Comparison of ENCODE assay signal across 21 cellular contexts in the genomic region with DNA sequence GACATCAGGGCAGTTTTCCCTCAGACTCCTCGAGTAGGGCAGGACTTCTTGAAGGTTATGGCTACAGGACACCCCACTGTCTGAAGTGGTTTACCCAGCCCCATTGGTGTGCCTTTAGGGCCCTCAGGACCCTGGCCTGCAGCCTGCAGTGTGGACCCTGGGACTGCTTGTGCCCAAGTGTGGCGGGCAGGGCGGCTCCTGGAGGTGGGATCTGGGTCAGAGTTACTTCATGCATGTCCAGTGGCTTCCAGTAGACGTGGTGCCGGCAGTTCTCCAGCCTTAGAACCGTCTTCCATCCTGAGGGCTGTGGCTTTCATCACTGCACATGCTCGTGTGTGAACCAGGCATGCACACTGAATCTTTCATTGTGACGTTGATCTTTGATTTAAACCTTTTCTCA. TPM values are rescaled to one million over a fixed set of nuclear protein-coding genes. Genes with fewer than 3 reads are reported as not detected.
A peak's percentile ranks its signal among the peaks of the same experiment; 100 is the strongest.
DNase-seq lines count a peak whose midpoint lies in the region; ATAC-seq, FAIRE-seq and TF ChIP-seq lines count a peak whose summit lies in the region.
"Had no signal": no experiment of that assay in that cellular context is flagged by ENCODE, and none has a peak within 500 bp of the region (broad histone marks: within the 10 kb centered on the region; RNA-seq: fewer than 3 reads in every experiment).

No MANE protein-coding gene starts in this region.

- SMC1A ChIA-PET in GM12878 (lab: Charles Lee; ENCODE audit: uncharacterized antibody, unreplicated experiment): no interaction called here

- H3K9me3 ChIP-seq in GM12878 (replicated peaks; ENCODE audit: control insufficient read depth, insufficient read depth, low read length): no peaks in the 10 kb centered on the region
- H3K9me3 ChIP-seq: BLaER1, Caco-2 had no signal

- H3K36me3 Mint-ChIP-seq in activated T-cell treated with anti-CD3 and anti-CD28 coated beads, Interleukin-2, amount 50 U/mL, for 24 hours (ENCODE audit: low read depth): peaks cover 98% of the 10 kb centered on the region
- H3K36me3 Mint-ChIP-seq in activated T-cell treated with anti-CD3 and anti-CD28 coated beads, Interleukin-2, amount 50 U/mL, for 4 hours (ENCODE audit: insufficient read depth): peaks cover 49% of the 10 kb centered on the region
- H3K36me3 Mint-ChIP-seq in T-cell: peaks cover 59% of the 10 kb centered on the region
- peaks cover 78% of the 10 kb centered on the region for H3K36me3 Mint-ChIP-seq in activated CD4-positive, alpha-beta T cell treated with anti-CD3 and anti-CD28 coated beads, Interleukin-2, amount 10 ng/mL, durations not matched to agents 24 days and 14 days (ENCODE audit: low read depth)

- no peak overlapping the region for H2AFZ ChIP-seq in GM12878 (ENCODE audit: control insufficient read depth, low read depth, low read length)
- H2AFZ ChIP-seq: GM23248 had no signal

- H3K27me3 Mint-ChIP-seq in activated T-cell treated with anti-CD3 and anti-CD28 coated beads, Interleukin-2, amount 50 U/mL, for 24 hours: no peaks in the 10 kb centered on the region
- H3K27me3 Mint-ChIP-seq in activated T-cell treated with anti-CD3 and anti-CD28 coated beads, Interleukin-2, amount 50 U/mL, for 4 hours (ENCODE audit: low read depth): no peaks in the 10 kb centered on the region
- no peaks in the 10 kb centered on the region for H3K27me3 Mint-ChIP-seq in T-cell
- no peaks in the 10 kb centered on the region for H3K27me3 Mint-ChIP-seq in activated CD4-positive, alpha-beta T cell treated with anti-CD3 and anti-CD28 coated beads, Interleukin-2, amount 10 ng/mL, durations not matched to agents 24 days and 14 days
- H3K27me3 Mint-ChIP-seq: B cell; CD4-positive, CD25-positive, alpha-beta regulatory T cell had no signal

- FAIRE-seq in GM12878 (lab: Jason Lieb, UNC): no peak
- FAIRE-seq: A204.1, G401.6, GM19239, H1 had no signal

- no peak overlapping the region for H3K27ac ChIP-seq in GM12878 (ENCODE audit: control insufficient read depth, insufficient read depth)
- H3K27ac ChIP-seq: 22Rv1, BLaER1, C4-2B, GM23248 had no signal

- TF ChIP-seq POLR2A in GM12878 (IDR thresholded peaks at IDR 0.05; ENCODE audit: low read depth, low read length): 0 out of 2 replicates have a peak, but pooled peaks have one; percentile 43

- POLR2A ChIA-PET in GM12878 (lab: Charles Lee): no interaction called here
- POLR2A ChIA-PET in T-cell (lab: Charles Lee): no interaction called here

- BruUV-seq in GM12878 (replicated peaks; lab: Mats Ljungman, UMichigan): no TSS peak

- no peak for TF ChIP-seq CTCF in GM12878 (IDR thresholded peaks at IDR 0.05 in 2 of 3, conservative IDR thresholded peaks at IDR 0.05 in 1 of 3; ENCODE audit: control insufficient read depth in 2 of 3, extremely low read depth in 1 of 3, insufficient read depth in 1 of 3, low read depth in 3 of 3, low read length in 3 of 3)

- RAD21 ChIA-PET in GM12878 (lab: Charles Lee; ENCODE audit: unreplicated experiment): no interaction called here

- CTCF ChIA-PET in GM12878 (lab: Yijun Ruan, JAX): no interaction called here
- CTCF ChIA-PET in T-cell (lab: Charles Lee): no interaction called here

- in situ Hi-C loops in GM12878 (cut with MboI): no loop called here

- no peak for DNase-seq in activated T-cell treated with anti-CD3 and anti-CD28 coated beads, Interleukin-2, amount 50 U/mL, for 24 hours
- DNase-seq in activated T-cell treated with anti-CD3 and anti-CD28 coated beads, Interleukin-2, amount 50 U/mL, for 4 hours: no peak
- DNase-seq in GM12878 (ENCODE audit: low read depth, low spot score): no peak
- no peak for DNase-seq in T-cell
- no peak for DNase-seq in activated CD4-positive, alpha-beta T cell treated with anti-CD3 and anti-CD28 coated beads, Interleukin-2, amount 10 ng/mL, durations not matched to agents 24 days and 14 days
- DNase-seq: Caco-2; CD4-positive, CD25-positive, alpha-beta regulatory T cell; CD8-positive, alpha-beta T cell; DMS153; DND-41; GM23248; HCEC 1CT had no signal

- no peak overlapping the region for H3K9ac ChIP-seq in GM12878 (ENCODE audit: control insufficient read depth, insufficient read depth, low read length)
- H3K9ac ChIP-seq: BLaER1, GM23248 had no signal

- ATAC-seq in activated T-cell treated with anti-CD3 and anti-CD28 coated beads, Interleukin-2, amount 50 U/mL, for 4 hours: no peak
- ATAC-seq in GM12878 (no peak), esophagus mucosa (peak; percentile 4), T-cell (replicated peaks in 1 of 4) (no peak)
- ATAC-seq: CD8-positive, alpha-beta T cell had no signal

- WGBS in GM12878 (ENCODE audit: insufficient coverage, insufficient replicate concordance, low lambda C conversion rate, missing lambda C conversion rate): 99% methylated on average over 8 of the region's 8 CpGs

- H3K27me3 ChIP-seq in GM12878 (replicated peaks in 1 of 2; ENCODE audit: control insufficient read depth in 2 of 2, insufficient read depth in 2 of 2, low read length in 1 of 2): no peaks in the 10 kb centered on the region
- H3K27me3 ChIP-seq: BLaER1 had no signal

- peak overlapping the region; percentile 33 for H3K27ac Mint-ChIP-seq in activated T-cell treated with anti-CD3 and anti-CD28 coated beads, Interleukin-2, amount 50 U/mL, for 24 hours
- no peak overlapping the region for H3K27ac Mint-ChIP-seq in T-cell
- no peak overlapping the region for H3K27ac Mint-ChIP-seq in activated CD4-positive, alpha-beta T cell treated with anti-CD3 and anti-CD28 coated beads, Interleukin-2, amount 10 ng/mL, durations not matched to agents 24 days and 14 days
- H3K27ac Mint-ChIP-seq: B cell; CD8-positive, alpha-beta T cell had no signal

- H4K20me1 ChIP-seq in GM12878 (ENCODE audit: control insufficient read depth, insufficient read depth): peaks cover 2% of the 10 kb centered on the region

- no peak overlapping the region for H3K4me2 ChIP-seq in GM12878 (ENCODE audit: control insufficient read depth, insufficient read depth)
- H3K4me2 ChIP-seq: BLaER1 had no signal

- H3K79me2 ChIP-seq in GM12878 (ENCODE audit: control insufficient read depth, insufficient read depth, low read length): no peaks in the 10 kb centered on the region

- no peak overlapping the region for H3K4me3 Mint-ChIP-seq in activated T-cell treated with anti-CD3 and anti-CD28 coated beads, Interleukin-2, amount 50 U/mL, for 24 hours
- no peak overlapping the region for H3K4me3 Mint-ChIP-seq in activated T-cell treated with anti-CD3 and anti-CD28 coated beads, Interleukin-2, amount 50 U/mL, for 4 hours
- no peak overlapping the region for H3K4me3 Mint-ChIP-seq in T-cell
- H3K4me3 Mint-ChIP-seq in activated CD4-positive, alpha-beta T cell treated with anti-CD3 and anti-CD28 coated beads, Interleukin-2, amount 10 ng/mL, durations not matched to agents 24 days and 14 days: no peak overlapping the region
- H3K4me3 Mint-ChIP-seq: B cell; CD4-positive, CD25-positive, alpha-beta regulatory T cell; CD8-positive, alpha-beta T cell had no signal

- H3K9me3 Mint-ChIP-seq in activated T-cell treated with anti-CD3 and anti-CD28 coated beads, Interleukin-2, amount 50 U/mL, for 24 hours: no peaks in the 10 kb centered on the region
- no peaks in the 10 kb centered on the region for H3K9me3 Mint-ChIP-seq in activated T-cell treated with anti-CD3 and anti-CD28 coated beads, Interleukin-2, amount 50 U/mL, for 4 hours
- no peaks in the 10 kb centered on the region for H3K9me3 Mint-ChIP-seq in T-cell
- no peaks in the 10 kb centered on the region for H3K9me3 Mint-ChIP-seq in activated CD4-positive, alpha-beta T cell treated with anti-CD3 and anti-CD28 coated beads, Interleukin-2, amount 10 ng/mL, durations not matched to agents 24 days and 14 days
- H3K9me3 Mint-ChIP-seq: CD4-positive, CD25-positive, alpha-beta regulatory T cell; CD8-positive, alpha-beta T cell had no signal

- no peaks in the 10 kb centered on the region for H3K4me1 Mint-ChIP-seq in activated T-cell treated with anti-CD3 and anti-CD28 coated beads, Interleukin-2, amount 50 U/mL, for 24 hours (ENCODE audit: low read depth)
- no peaks in the 10 kb centered on the region for H3K4me1 Mint-ChIP-seq in activated T-cell treated with anti-CD3 and anti-CD28 coated beads, Interleukin-2, amount 50 U/mL, for 4 hours (ENCODE audit: low read depth)
- H3K4me1 Mint-ChIP-seq in T-cell: no peaks in the 10 kb centered on the region
- H3K4me1 Mint-ChIP-seq in activated CD4-positive, alpha-beta T cell treated with anti-CD3 and anti-CD28 coated beads, Interleukin-2, amount 10 ng/mL, durations not matched to agents 24 days and 14 days: peaks cover 2% of the 10 kb centered on the region
- H3K4me1 Mint-ChIP-seq: B cell had no signal

- no peaks in the 10 kb centered on the region for H3K4me1 ChIP-seq in GM12878 (ENCODE audit: control insufficient read depth, insufficient read depth, low read length)
- H3K4me1 ChIP-seq: BLaER1, Caco-2 had no signal

- intact Hi-C loops in GM12878 (cut with micrococcal nuclease; ENCODE audit: unreplicated experiment): no loop called here
- intact Hi-C loops in activated CD4-positive, alpha-beta T cell treated with anti-CD3 and anti-CD28 coated beads, Interleukin-2, amount 10 ng/mL, durations not matched to agents 24 days and 14 days (cut with micrococcal nuclease): no loop called here

- no peak for TF ChIP-seq EP300 in GM12878 (IDR thresholded peaks at IDR 0.05; ENCODE audit: borderline replicate concordance in 1 of 2, control insufficient read depth in 1 of 2, low read depth in 2 of 2, low read length in 2 of 2)

- peaks cover 59% of the 10 kb centered on the region in 2 experiments for H3K36me3 ChIP-seq in GM12878 (ENCODE audit: control insufficient read depth in 2 of 2, insufficient read depth in 2 of 2, low read length in 1 of 2)

- H3K4me3 ChIP-seq in GM12878: no peak overlapping the region
- H3K4me3 ChIP-seq: BLaER1, GM23248 had no signal

- no peak for TF ChIP-seq RAD21 in GM12878 (IDR thresholded peaks at IDR 0.05; ENCODE audit: insufficient read depth, low read depth, low read length)

RNA-seq across cellular contexts. Expression of a gene that starts 16.7 kb away (rescaled TPM):
- total RNA-seq in activated T-cell treated with anti-CD3 and anti-CD28 coated beads, Interleukin-2, amount 50 U/mL, for 4 hours: 100 to 1,000 TPM; 448 to 483 (median 474) TPM
- 276 and 290 TPM in 2 replicates for total RNA-seq in GM12878 (2013; cell fraction: nucleolus; rRNA removed)
- total RNA-seq in GM12878 (2014; rRNA removed) (154 and 166 TPM in 2 replicates), GM12878 (2014; rRNA removed; fragmentation: Illumina TruSeq; extraction: Trizol) (197 and 221 TPM in 2 replicates), GM12878 (2021) (232 and 251 TPM in 2 replicates), esophagus mucosa (119 TPM), T-cell (100 to 1,000 TPM; 150 to 169 (median 165) TPM)
- polyA plus RNA-seq in GM12878 (2011; ENCODE audit: low read depth): 108 TPM
- polyA plus RNA-seq in GM12878 (2011; rRNA removed) (138 and 140 TPM in 2 replicates), GM12878 (2014; fragmentation: Illumina TruSeq; extraction: Trizol) (275 and 289 TPM in 2 replicates), GM12878 (2014; fragmentation: Nextera tagmentation; extraction: Ambion mirVana) (10 to 100 TPM; 17.6 to 52.4 TPM), GM12878 (2014; rRNA removed) (167 and 173 TPM in 2 replicates), GM12878 (2016; fragmentation: Nextera tagmentation; extraction: Ambion mirVana) (100 to 1,000 TPM in 1 of 2 experiments, 10 to 100 TPM in 1; 36.9 to 126 TPM)
- 110 and 132 TPM in 2 replicates for polyA plus RNA-seq in GM12878 (2011; cell fraction: cytosol; rRNA removed)
- 251 and 346 TPM in 2 replicates for polyA plus RNA-seq in GM12878 (2011; cell fraction: nucleus; rRNA removed)
- 135 and 193 TPM in 2 replicates for polyA plus RNA-seq in GM12878 (2012)
- 127 and 134 TPM in 2 replicates for polyA minus RNA-seq in GM12878 (2011; rRNA and poly(A)+ RNA removed)
- polyA minus RNA-seq in GM12878 (2011; cell fraction: cytosol; rRNA and poly(A)+ RNA removed): 52.5 and 58.8 TPM in 2 replicates
- 59.1 and 78.1 TPM in 2 replicates for polyA minus RNA-seq in GM12878 (2011; cell fraction: nucleus; rRNA and poly(A)+ RNA removed)
- 284 TPM in 2 replicates for total RNA-seq in activated CD4-positive, alpha-beta T cell treated with anti-CD3 and anti-CD28 coated beads, Interleukin-2, amount 10 ng/mL, durations not matched to agents 24 days and 14 days

RNA-seq across cellular contexts. Expression of a gene that starts 32.1 kb away (rescaled TPM):
- 1 to 10 TPM; 4.9 to 6.5 (median 5.9) TPM for total RNA-seq in activated T-cell treated with anti-CD3 and anti-CD28 coated beads, Interleukin-2, amount 50 U/mL, for 4 hours
- total RNA-seq in GM12878 (2013; cell fraction: nucleolus; rRNA removed): 24.3 and 24.9 TPM in 2 replicates
- total RNA-seq in GM12878 (2014; rRNA removed) (2.0 and 2.4 TPM in 2 replicates), GM12878 (2014; rRNA removed; fragmentation: Illumina TruSeq; extraction: Trizol) (0.78 and 1.1 TPM in 2 replicates), GM12878 (2021) (6.9 and 8.4 TPM in 2 replicates), esophagus mucosa (4.1 TPM), T-cell (10 to 100 TPM; 20.3 to 41.5 (median 30.8) TPM)
- polyA plus RNA-seq in GM12878 (2011; ENCODE audit: low read depth): 4.6 TPM
- polyA plus RNA-seq in GM12878 (2011; rRNA removed) (5.9 and 14.2 TPM in 2 replicates), GM12878 (2014; fragmentation: Illumina TruSeq; extraction: Trizol) (0.19 and 0.43 TPM in 2 replicates), GM12878 (2014; fragmentation: Nextera tagmentation; extraction: Ambion mirVana) (under 1 TPM; 0.05 to 0.33 TPM), GM12878 (2014; rRNA removed) (4.2 and 6.0 TPM in 2 replicates), GM12878 (2016; fragmentation: Nextera tagmentation; extraction: Ambion mirVana) (10 to 100 TPM; 11.8 TPM)
- 25.5 and 35.2 TPM in 2 replicates for polyA plus RNA-seq in GM12878 (2011; cell fraction: cytosol; rRNA removed)
- 18.3 and 23.4 TPM in 2 replicates for polyA plus RNA-seq in GM12878 (2011; cell fraction: nucleus; rRNA removed)
- 12.2 and 14.0 TPM in 2 replicates for polyA plus RNA-seq in GM12878 (2012)
- polyA minus RNA-seq in GM12878 (2011; rRNA and poly(A)+ RNA removed): 9.7 and 19.3 TPM in 2 replicates
- polyA minus RNA-seq in GM12878 (2011; cell fraction: cytosol; rRNA and poly(A)+ RNA removed): 12.7 and 14.5 TPM in 2 replicates
- polyA minus RNA-seq in GM12878 (2011; cell fraction: nucleus; rRNA and poly(A)+ RNA removed): 3.3 and 7.9 TPM in 2 replicates
- total RNA-seq in activated CD4-positive, alpha-beta T cell treated with anti-CD3 and anti-CD28 coated beads, Interleukin-2, amount 10 ng/mL, durations not matched to agents 24 days and 14 days: 5.8 and 6.4 TPM in 2 replicates

RNA-seq across cellular contexts. Expression of a gene that starts 57.1 kb away (rescaled TPM):
- 10 to 100 TPM; 51.9 to 54.0 (median 53.9) TPM for total RNA-seq in activated T-cell treated with anti-CD3 and anti-CD28 coated beads, Interleukin-2, amount 50 U/mL, for 4 hours
- total RNA-seq in GM12878 (2013; cell fraction: nucleolus; rRNA removed): 69.7 and 75.0 TPM in 2 replicates
- total RNA-seq in GM12878 (2014; rRNA removed): 40.5 and 42.2 TPM in 2 replicates
- total RNA-seq in GM12878 (2014; rRNA removed; fragmentation: Illumina TruSeq; extraction: Trizol): 46.5 and 51.6 TPM in 2 replicates
- 150 and 156 TPM in 2 replicates for total RNA-seq in GM12878 (2021)
- 12.4 TPM for polyA plus RNA-seq in GM12878 (2011; ENCODE audit: low read depth)
- 92.1 and 210 TPM in 2 replicates for polyA plus RNA-seq in GM12878 (2011; rRNA removed)
- 146 and 248 TPM in 2 replicates for polyA plus RNA-seq in GM12878 (2011; cell fraction: cytosol; rRNA removed)
- polyA plus RNA-seq in GM12878 (2011; cell fraction: nucleus; rRNA removed): 220 and 232 TPM in 2 replicates
- polyA plus RNA-seq in GM12878 (2012): 101 and 127 TPM in 2 replicates
- 19.4 and 79.8 TPM in 2 replicates for polyA plus RNA-seq in GM12878 (2014; fragmentation: Illumina TruSeq; extraction: Trizol)
- 10 to 100 TPM in 1 of 2 experiments, 1 to 10 TPM in 1; 6.4 to 21.5 TPM for polyA plus RNA-seq in GM12878 (2014; fragmentation: Nextera tagmentation; extraction: Ambion mirVana)
- 115 and 118 TPM in 2 replicates for polyA plus RNA-seq in GM12878 (2014; rRNA removed)
- polyA plus RNA-seq in GM12878 (2016; fragmentation: Nextera tagmentation; extraction: Ambion mirVana): 100 to 1,000 TPM; 118 to 133 TPM
- 199 and 253 TPM in 2 replicates for polyA minus RNA-seq in GM12878 (2011; rRNA and poly(A)+ RNA removed)
- 69.8 and 71.0 TPM in 2 replicates for polyA minus RNA-seq in GM12878 (2011; cell fraction: cytosol; rRNA and poly(A)+ RNA removed)
- polyA minus RNA-seq in GM12878 (2011; cell fraction: nucleus; rRNA and poly(A)+ RNA removed): 31.3 and 40.8 TPM in 2 replicates
- total RNA-seq in esophagus mucosa: 21.7 TPM
- total RNA-seq in T-cell: 10 to 100 TPM in 2 of 5 donors, 1 to 10 TPM in 3; 8.4 to 14.6 (median 9.9) TPM
- total RNA-seq in activated CD4-positive, alpha-beta T cell treated with anti-CD3 and anti-CD28 coated beads, Interleukin-2, amount 10 ng/mL, durations not matched to agents 24 days and 14 days: 42.2 and 42.4 TPM in 2 replicates
